In the genomic region with DNA sequence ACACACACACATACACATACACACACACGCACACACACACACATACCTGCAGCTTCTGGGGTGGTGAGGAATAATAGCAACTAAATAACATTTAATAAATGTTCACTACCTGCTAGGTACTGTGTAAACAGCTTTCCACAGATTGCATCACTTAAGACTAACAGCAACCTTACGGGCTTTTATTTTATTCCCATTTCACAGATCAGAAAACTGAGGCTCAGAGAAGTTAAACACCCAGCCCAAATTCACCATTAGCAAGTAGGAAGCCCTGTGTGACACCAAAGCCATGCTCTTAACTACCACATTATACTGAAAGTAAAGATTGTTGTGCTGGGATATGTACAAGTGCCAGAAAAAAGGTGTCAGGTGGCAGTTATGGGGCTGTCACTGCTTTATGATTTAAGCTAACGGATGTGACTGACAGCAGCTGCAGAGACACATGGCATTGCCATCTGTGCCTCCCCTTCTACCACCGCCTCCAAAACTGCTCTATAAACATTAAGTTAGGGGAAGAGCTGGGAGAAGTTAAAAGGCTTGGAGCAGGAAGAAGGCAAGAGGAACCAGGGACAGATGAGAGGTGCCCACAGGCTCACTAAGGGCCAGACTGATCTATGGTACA, we compare ENCODE assay signal across 22 cellular contexts. TPM values are rescaled to one million over a fixed set of nuclear protein-coding genes. Genes with fewer than 3 reads are reported as not detected.
DNase-seq lines count a peak whose midpoint lies in the region; ATAC-seq, FAIRE-seq and TF ChIP-seq lines count a peak whose summit lies in the region.
"Had no signal": no experiment of that assay in that cellular context is flagged by ENCODE, and none has a peak within 500 bp of the region (broad histone marks: within the 10 kb centered on the region; RNA-seq: fewer than 3 reads in every experiment).

No MANE protein-coding gene starts in this region.

- 93% methylated on average over 4 of the region's 4 CpGs; no CpG with 5 or more reads in 1 of the 2 experiments for WGBS in H1 (ENCODE audit: extremely low coverage in 1 of 2, insufficient coverage in 1 of 2, insufficient read length in 1 of 2, insufficient replicate concordance in 2 of 2, low coverage in 1 of 2, low lambda C conversion rate in 2 of 2, missing lambda C conversion rate in 1 of 2), 2 experiments

- H4K8ac ChIP-seq in H1 (ENCODE audit: extremely low read depth, insufficient read depth, low read length): no peak overlapping the region

- no peak overlapping the region for H3K4ac ChIP-seq in H1 (replicated peaks; ENCODE audit: insufficient read length, low read depth, low read length)

- H3K4me1 ChIP-seq in H1 (replicated peaks in 1 of 4; ENCODE audit: control insufficient read depth in 3 of 4, insufficient read depth in 4 of 4, low read length in 3 of 4): peaks cover 6 to 15% (median 13%) of the 10 kb centered on the region in 4 experiments

- H3K9me3 ChIP-seq in H1 (ENCODE audit: insufficient read depth in 2 of 2, low read depth in 1 of 2, low read length in 1 of 2): no peaks in the 10 kb centered on the region
- H3K9me3 ChIP-seq: A549, lower lobe of right lung, upper lobe of left lung had no signal

- TF ChIP-seq EP300 in H1 (IDR thresholded peaks at IDR 0.05; ENCODE audit: borderline replicate concordance in 1 of 2, low read depth in 2 of 2, low read length in 2 of 2): no peak

- H2BK120ac ChIP-seq in H1 (replicated peaks; ENCODE audit: low read depth, low read length): no peak overlapping the region

- H3K79me2 ChIP-seq in H1 (ENCODE audit: control insufficient read depth in 1 of 2, insufficient read depth in 2 of 2, low read length in 2 of 2): peaks cover 23 to 96% of the 10 kb centered on the region in 2 experiments

- H2BK15ac ChIP-seq in H1 (ENCODE audit: low read length): no peak overlapping the region

- H3K4me3 Mint-ChIP-seq in activated naive CD8-positive, alpha-beta T cell treated with anti-CD3 and anti-CD28 coated beads, Interleukin-2, amount 10 ng/mL, durations not matched to agents 7 days and 5 days: no peak overlapping the region
- H3K4me3 Mint-ChIP-seq in activated naive CD8-positive, alpha-beta T cell treated with anti-CD3 and anti-CD28 coated beads for 36 hours: no peak overlapping the region
- no peak overlapping the region for H3K4me3 Mint-ChIP-seq in stimulated activated effector memory CD8-positive, alpha-beta T cell treated with anti-CD3 and anti-CD28 coated beads, Interleukin-12 subunit alpha, Interleukin-12 subunit beta, amount 100 ng/mL, for 72 hours
- no peak overlapping the region for H3K4me3 Mint-ChIP-seq in chondrocyte (ENCODE audit: unreplicated experiment)
- no peak overlapping the region for H3K4me3 Mint-ChIP-seq in activated CD8-positive, alpha-beta T cell treated with anti-CD3 and anti-CD28 coated beads for 36 hours
- H3K4me3 Mint-ChIP-seq: activated CD4-positive, alpha-beta memory T cell treated with anti-CD3 and anti-CD28 coated beads for 36 hours; activated naive CD8-positive, alpha-beta T cell; B cell had no signal

- H3K23me2 ChIP-seq in H1 (ENCODE audit: low read depth, low read length): no peaks in the 10 kb centered on the region; the same call in 1 of the 2 replicates

- no peaks in the 10 kb centered on the region for H3K27me3 ChIP-seq in H1 (replicated peaks in 1 of 4; ENCODE audit: control insufficient read depth in 3 of 4, extremely low read depth in 1 of 4, insufficient read depth in 3 of 4, low read length in 3 of 4)
- H3K27me3 ChIP-seq: dorsolateral prefrontal cortex, upper lobe of left lung had no signal

- H4K91ac ChIP-seq in H1 (replicated peaks; ENCODE audit: insufficient read length, low read length): no peak overlapping the region

- CTCF ChIA-PET in H1 (lab: Charles Lee; ENCODE audit: partially characterized antibody): interaction anchor here (0.9 to 2.9 kb wide), 9 partner anchors 11 to 67 kb away, joined by 3 to 16 read pairs (median 5); no protein-coding TSS in a partner anchor
- CTCF ChIA-PET in activated CD8-positive, alpha-beta T cell treated with anti-CD3 and anti-CD28 coated beads for 36 hours (lab: Charles Lee): interaction anchor here (1.2 to 1.3 kb wide), 2 partner anchors 9 to 315 kb away, joined by 3 read pairs; no protein-coding TSS in a partner anchor

- H3K14ac ChIP-seq in H1 (ENCODE audit: insufficient read length): no peak overlapping the region

- H3K4me3 ChIP-seq in H1 (ENCODE audit: extremely low read depth in 1 of 4, insufficient read depth in 2 of 4, low read depth in 3 of 4, low read length in 4 of 4): no peak overlapping the region
- H3K4me3 ChIP-seq: A549, dorsolateral prefrontal cortex, lower lobe of right lung, upper lobe of left lung had no signal

- H2BK20ac ChIP-seq in H1 (ENCODE audit: low read length): no peak overlapping the region; the same call in 1 of the 2 replicates

- peaks cover 0 to 15% (median 0%) of the 10 kb centered on the region in 4 experiments; a peak in 3 of 8 replicates for H3K36me3 ChIP-seq in H1 (ENCODE audit: control insufficient read depth in 2 of 4, insufficient read depth in 4 of 4, low read length in 3 of 4)

- no peak for TF ChIP-seq RAD21 in H1 (IDR thresholded peaks at IDR 0.05 in 1 of 2, conservative IDR thresholded peaks at IDR 0.05 in 1 of 2; ENCODE audit: low read depth in 2 of 2, low read length in 2 of 2)

- peak overlapping the region; percentile 8 for H3K27ac Mint-ChIP-seq in activated naive CD8-positive, alpha-beta T cell treated with anti-CD3 and anti-CD28 coated beads, Interleukin-2, amount 10 ng/mL, durations not matched to agents 7 days and 5 days
- no peak overlapping the region for H3K27ac Mint-ChIP-seq in activated naive CD8-positive, alpha-beta T cell treated with anti-CD3 and anti-CD28 coated beads for 36 hours
- peak overlapping the region; percentile 7 for H3K27ac Mint-ChIP-seq in stimulated activated effector memory CD8-positive, alpha-beta T cell treated with anti-CD3 and anti-CD28 coated beads, Interleukin-12 subunit alpha, Interleukin-12 subunit beta, amount 100 ng/mL, for 72 hours
- no peak overlapping the region for H3K27ac Mint-ChIP-seq in chondrocyte (ENCODE audit: unreplicated experiment)
- no peak overlapping the region for H3K27ac Mint-ChIP-seq in activated CD8-positive, alpha-beta T cell treated with anti-CD3 and anti-CD28 coated beads for 36 hours
- H3K27ac Mint-ChIP-seq: activated CD4-positive, alpha-beta memory T cell treated with anti-CD3 and anti-CD28 coated beads for 36 hours; activated naive CD8-positive, alpha-beta T cell had no signal

- FAIRE-seq in H1 (lab: Jason Lieb, UNC): no peak
- FAIRE-seq: A549, astrocyte had no signal

- TF ChIP-seq POLR2A in H1 (IDR thresholded peaks at IDR 0.05; ENCODE audit: control extremely low read depth in 1 of 2, low read depth in 2 of 2, low read length in 2 of 2): no peak

- intact Hi-C loops in activated CD8-positive, alpha-beta T cell treated with anti-CD3 and anti-CD28 coated beads for 36 hours (cut with micrococcal nuclease): no loop called here

- TF ChIP-seq CTCF in H1 (IDR thresholded peaks at IDR 0.05; ENCODE audit: control extremely low read depth in 1 of 3, insufficient read depth in 1 of 3, low read depth in 1 of 3, low read length in 3 of 3): no peak
- no peak for TF ChIP-seq CTCF in chondrocyte (IDR thresholded peaks at IDR 0.05)
- no peak for TF ChIP-seq CTCF in activated CD8-positive, alpha-beta T cell treated with anti-CD3 and anti-CD28 coated beads for 36 hours (IDR thresholded peaks at IDR 0.05)

- H3K4me2 ChIP-seq in H1 (ENCODE audit: insufficient read depth in 1 of 2, low read depth in 2 of 2, low read length in 2 of 2): no peak overlapping the region
- H3K4me2 ChIP-seq: A549 had no signal

- H3K27me3 Mint-ChIP-seq in activated naive CD8-positive, alpha-beta T cell treated with anti-CD3 and anti-CD28 coated beads, Interleukin-2, amount 10 ng/mL, durations not matched to agents 7 days and 5 days: no peaks in the 10 kb centered on the region
- H3K27me3 Mint-ChIP-seq in activated naive CD8-positive, alpha-beta T cell treated with anti-CD3 and anti-CD28 coated beads for 36 hours: no peaks in the 10 kb centered on the region
- no peaks in the 10 kb centered on the region for H3K27me3 Mint-ChIP-seq in chondrocyte (ENCODE audit: low read depth)
- H3K27me3 Mint-ChIP-seq in activated CD8-positive, alpha-beta T cell treated with anti-CD3 and anti-CD28 coated beads for 36 hours: no peaks in the 10 kb centered on the region
- H3K27me3 Mint-ChIP-seq: activated CD4-positive, alpha-beta memory T cell treated with anti-CD3 and anti-CD28 coated beads for 36 hours; activated naive CD8-positive, alpha-beta T cell; B cell; progenitor cell of endocrine pancreas had no signal

- H3K9me3 Mint-ChIP-seq in activated naive CD8-positive, alpha-beta T cell treated with anti-CD3 and anti-CD28 coated beads, Interleukin-2, amount 10 ng/mL, durations not matched to agents 7 days and 5 days: no peaks in the 10 kb centered on the region
- no peaks in the 10 kb centered on the region for H3K9me3 Mint-ChIP-seq in activated naive CD8-positive, alpha-beta T cell treated with anti-CD3 and anti-CD28 coated beads for 36 hours
- no peaks in the 10 kb centered on the region for H3K9me3 Mint-ChIP-seq in stimulated activated effector memory CD8-positive, alpha-beta T cell treated with anti-CD3 and anti-CD28 coated beads, Interleukin-12 subunit alpha, Interleukin-12 subunit beta, amount 100 ng/mL, for 72 hours
- no peaks in the 10 kb centered on the region for H3K9me3 Mint-ChIP-seq in chondrocyte (ENCODE audit: low read depth)
- no peaks in the 10 kb centered on the region for H3K9me3 Mint-ChIP-seq in activated CD8-positive, alpha-beta T cell treated with anti-CD3 and anti-CD28 coated beads for 36 hours
- H3K9me3 Mint-ChIP-seq: activated CD4-positive, alpha-beta memory T cell treated with anti-CD3 and anti-CD28 coated beads for 36 hours had no signal

- no peak overlapping the region for H2AFZ ChIP-seq in H1 (ENCODE audit: low read length)

- no peak overlapping the region for H3K18ac ChIP-seq in H1 (ENCODE audit: extremely low read depth, low read length)

- POLR2A ChIA-PET in activated naive CD8-positive, alpha-beta T cell treated with anti-CD3 and anti-CD28 coated beads, Interleukin-2, amount 10 ng/mL, durations not matched to agents 7 days and 5 days (lab: Charles Lee): interaction anchor here (0.6 to 2.9 kb wide), 5 partner anchors 11 to 125 kb away, joined by 3 to 14 read pairs (median 4); a partner anchor contains a TSS
- POLR2A ChIA-PET in H1 (lab: Charles Lee; ENCODE audit: partially characterized antibody): interaction anchor here (1.2 to 2.7 kb wide), 5 partner anchors 11 to 20 kb away, joined by 3 to 10 read pairs (median 3); a partner anchor contains a TSS
- POLR2A ChIA-PET in activated CD8-positive, alpha-beta T cell treated with anti-CD3 and anti-CD28 coated beads for 36 hours (lab: Charles Lee): interaction anchor here (0.8 kb wide), 1 partner anchor 118 kb away, joined by 3 read pairs; no protein-coding TSS in a partner anchor

- no peak overlapping the region for H2BK5ac ChIP-seq in H1 (ENCODE audit: low read depth, low read length)

- H3K36me3 Mint-ChIP-seq in activated naive CD8-positive, alpha-beta T cell treated with anti-CD3 and anti-CD28 coated beads, Interleukin-2, amount 10 ng/mL, durations not matched to agents 7 days and 5 days: peaks cover 16% of the 10 kb centered on the region
- peaks cover 17% of the 10 kb centered on the region for H3K36me3 Mint-ChIP-seq in activated naive CD8-positive, alpha-beta T cell treated with anti-CD3 and anti-CD28 coated beads for 36 hours
- H3K36me3 Mint-ChIP-seq in stimulated activated effector memory CD8-positive, alpha-beta T cell treated with anti-CD3 and anti-CD28 coated beads, Interleukin-12 subunit alpha, Interleukin-12 subunit beta, amount 100 ng/mL, for 72 hours: peaks cover 39% of the 10 kb centered on the region
- H3K36me3 Mint-ChIP-seq in chondrocyte (ENCODE audit: low read depth): peaks cover 1% of the 10 kb centered on the region
- peaks cover 11% of the 10 kb centered on the region for H3K36me3 Mint-ChIP-seq in activated CD8-positive, alpha-beta T cell treated with anti-CD3 and anti-CD28 coated beads for 36 hours (ENCODE audit: low read depth)

- H3K23ac ChIP-seq in H1 (ENCODE audit: insufficient read length): no peak overlapping the region

- no peak for ATAC-seq in activated naive CD8-positive, alpha-beta T cell treated with anti-CD3 and anti-CD28 coated beads, Interleukin-2, amount 10 ng/mL, durations not matched to agents 7 days and 5 days (ENCODE audit: low read depth)
- ATAC-seq in stimulated activated effector memory CD8-positive, alpha-beta T cell treated with anti-CD3 and anti-CD28 coated beads, Interleukin-12 subunit alpha, Interleukin-12 subunit beta, amount 100 ng/mL, for 72 hours: no peak
- ATAC-seq in GM19467 (IDR thresholded peaks at IDR 0.05; ENCODE audit: unreplicated experiment): no peak
- ATAC-seq in activated CD8-positive, alpha-beta T cell treated with anti-CD3 and anti-CD28 coated beads for 36 hours: no peak
- ATAC-seq: A549, lower lobe of right lung had no signal

- peaks cover 14% of the 10 kb centered on the region for H3K79me1 ChIP-seq in H1 (ENCODE audit: low read depth, low read length)

- H4K20me1 ChIP-seq in H1 (replicated peaks in 1 of 2; ENCODE audit: control insufficient read depth in 1 of 2, insufficient read depth in 2 of 2, low read length in 2 of 2): peaks cover 3 to 23% of the 10 kb centered on the region in 2 experiments

- no peak overlapping the region for H3K27ac ChIP-seq in H1 (ENCODE audit: low read depth, low read length)
- H3K27ac ChIP-seq: A549, lower lobe of right lung, upper lobe of left lung had no signal

- no peak for DNase-seq in activated naive CD8-positive, alpha-beta T cell treated with anti-CD3 and anti-CD28 coated beads, Interleukin-2, amount 10 ng/mL, durations not matched to agents 7 days and 5 days
- no peak for DNase-seq in activated naive CD8-positive, alpha-beta T cell treated with anti-CD3 and anti-CD28 coated beads for 36 hours
- DNase-seq in NCI-H1694 (lab: John Stamatoyannopoulos, UW) (peak; percentile 88), H1 (ENCODE audit: low read depth in 1 of 2, low spot score in 2 of 2) (no peak), chondrocyte (ENCODE audit: low spot score) (no peak)
- no peak for DNase-seq in stimulated activated effector memory CD8-positive, alpha-beta T cell treated with anti-CD3 and anti-CD28 coated beads, Interleukin-12 subunit alpha, Interleukin-12 subunit beta, amount 100 ng/mL, for 72 hours (ENCODE audit: low spot score in 2 of 2)
- no peak for DNase-seq in activated CD8-positive, alpha-beta T cell treated with anti-CD3 and anti-CD28 coated beads for 36 hours
- DNase-seq: activated CD4-positive, alpha-beta memory T cell treated with anti-CD3 and anti-CD28 coated beads for 36 hours; central memory CD4-positive, alpha-beta T cell; dorsolateral prefrontal cortex; EL; lower lobe of right lung; NCI-H187 treated with DMSO at 0.1 percent for 48 hours; NCI-H345; T-helper 1 cell; upper lobe of left lung had no signal

- H3K56ac ChIP-seq in H1 (replicated peaks; ENCODE audit: insufficient read length, low read depth, low read length): no peak overlapping the region

- peaks cover 27% of the 10 kb centered on the region for H3K4me1 Mint-ChIP-seq in activated naive CD8-positive, alpha-beta T cell treated with anti-CD3 and anti-CD28 coated beads, Interleukin-2, amount 10 ng/mL, durations not matched to agents 7 days and 5 days
- H3K4me1 Mint-ChIP-seq in activated naive CD8-positive, alpha-beta T cell treated with anti-CD3 and anti-CD28 coated beads for 36 hours: peaks cover 53% of the 10 kb centered on the region
- H3K4me1 Mint-ChIP-seq in stimulated activated effector memory CD8-positive, alpha-beta T cell treated with anti-CD3 and anti-CD28 coated beads, Interleukin-12 subunit alpha, Interleukin-12 subunit beta, amount 100 ng/mL, for 72 hours: peaks cover 68% of the 10 kb centered on the region
- H3K4me1 Mint-ChIP-seq in chondrocyte (ENCODE audit: low read depth): peaks cover 28% of the 10 kb centered on the region
- H3K4me1 Mint-ChIP-seq in activated CD8-positive, alpha-beta T cell treated with anti-CD3 and anti-CD28 coated beads for 36 hours (ENCODE audit: low read depth): peaks cover 41% of the 10 kb centered on the region

- no peak overlapping the region for H4K5ac ChIP-seq in H1 (ENCODE audit: insufficient read length, low read depth, low read length)

- H2AK5ac ChIP-seq in H1 (ENCODE audit: low read depth, low read length): no peak overlapping the region

- H2BK12ac ChIP-seq in H1 (ENCODE audit: low read depth, low read length): no peak overlapping the region

- no peak overlapping the region for H3K9ac ChIP-seq in H1 (replicated peaks in 1 of 4; ENCODE audit: extremely low read depth in 1 of 4, low read depth in 3 of 4, low read length in 3 of 4)

RNA-seq across cellular contexts. Expression of a gene that starts 13.6 kb away (rescaled TPM):
- total RNA-seq in activated naive CD8-positive, alpha-beta T cell treated with anti-CD3 and anti-CD28 coated beads, Interleukin-2, amount 10 ng/mL, durations not matched to agents 7 days and 5 days: 10 to 100 TPM; 30.6 to 32.2 TPM
- total RNA-seq in activated naive CD8-positive, alpha-beta T cell treated with anti-CD3 and anti-CD28 coated beads for 36 hours: 10 to 100 TPM; 24.0 to 24.9 TPM
- 49.3 and 59.3 TPM in 2 replicates for total RNA-seq in H1 (2021; fragmentation: NEBNext Ultra II Directional; extraction: Animal tissue kit (Norgen Biotek cat#: 25700))
- 19.1 and 19.3 TPM in 2 replicates for polyA plus RNA-seq in H1 (2011; rRNA removed)
- 23.2 TPM for polyA plus RNA-seq in H1 (2011; cell fraction: cytosol; rRNA removed)
- polyA plus RNA-seq in H1 (2011; cell fraction: nucleus; rRNA removed): 14.4 TPM
- 19.9 to 33.7 TPM (median 25.2 TPM) in 4 replicates for polyA plus RNA-seq in H1 (2012, experiment 1 of 2)
- polyA plus RNA-seq in H1 (2012, experiment 2 of 2): 4.4 TPM
- 22.6 TPM for polyA plus RNA-seq in H1 (2013, experiment 1 of 2)
- 23.5 TPM for polyA plus RNA-seq in H1 (2013, experiment 2 of 2)
- polyA minus RNA-seq in H1 (2011; rRNA and poly(A)+ RNA removed): 40.1 and 53.5 TPM in 2 replicates
- polyA minus RNA-seq in H1 (2011; cell fraction: cytosol; rRNA and poly(A)+ RNA removed): 35.7 TPM
- 45.8 TPM for polyA minus RNA-seq in H1 (2011; cell fraction: nucleus; rRNA and poly(A)+ RNA removed)
- total RNA-seq in chondrocyte: 19.0 to 20.4 TPM (median 19.8 TPM) in 3 replicates
- 10 to 100 TPM; 19.7 to 19.9 TPM for total RNA-seq in activated CD8-positive, alpha-beta T cell treated with anti-CD3 and anti-CD28 coated beads for 36 hours

Comparison
In these comparisons a context has a peak if more than half of its experiments do, and no peak if none do; other contexts are left out.
1. H3K27ac Mint-ChIP-seq: peak in activated naive CD8-positive, alpha-beta T cell treated with anti-CD3 and anti-CD28 coated beads, Interleukin-2, amount 10 ng/mL, durations not matched to agents 7 days and 5 days (single experiment) and stimulated activated effector memory CD8-positive, alpha-beta T cell treated with anti-CD3 and anti-CD28 coated beads, Interleukin-12 subunit alpha, Interleukin-12 subunit beta, amount 100 ng/mL, for 72 hours (single experiment); none in activated naive CD8-positive, alpha-beta T cell treated with anti-CD3 and anti-CD28 coated beads for 36 hours (single experiment), chondrocyte (single experiment) and activated CD8-positive, alpha-beta T cell treated with anti-CD3 and anti-CD28 coated beads for 36 hours (single experiment).